In the genomic region with DNA sequence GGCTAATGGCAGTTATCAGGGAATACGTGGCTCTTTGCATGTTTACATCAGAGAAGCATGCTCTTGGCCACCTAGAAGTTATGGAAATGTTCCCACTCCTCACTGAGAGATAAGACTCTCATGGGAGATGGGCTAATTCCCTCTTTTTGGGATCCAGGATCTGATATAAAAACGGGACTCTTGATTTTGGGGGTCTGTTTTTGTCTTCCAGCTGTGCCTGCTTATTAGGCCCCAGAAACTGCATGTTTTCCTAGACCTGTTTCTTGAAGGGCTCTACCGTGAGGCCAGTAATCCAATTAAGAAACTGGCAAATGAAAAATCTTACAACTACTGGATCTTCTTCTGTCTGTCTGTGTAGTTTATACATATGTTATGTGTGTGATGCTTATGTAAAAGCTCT, we compare ENCODE assay signal across 15 cellular contexts.
"Had no signal": no experiment of that assay in that cellular context is flagged by ENCODE, and none has a peak within 500 bp of the region (broad histone marks: within the 10 kb centered on the region; RNA-seq: fewer than 3 reads in every experiment).

No MANE protein-coding gene starts in this region.

- H3K27me3 ChIP-seq: adrenal gland, esophagus muscularis mucosa, suprapubic skin had no signal

- H3K27ac Mint-ChIP-seq: brain; dendritic cell treated with granulocyte-macrophage colony-stimulating factor and Interleukin-4, amounts not matched to agents 40 ng/mL and 50 ng/mL, for 4 days; memory B cell; nephron; T-helper 1 cell treated with Interleukin-12 subunit alpha and Interleukin-12 subunit beta and Interleukin-4 antibody, amounts not matched to agents 30 μg/mL and 1 μg/mL, for 36 hours; type B pancreatic cell had no signal

- H3K27me3 Mint-ChIP-seq: brain; dendritic cell treated with granulocyte-macrophage colony-stimulating factor and Interleukin-4, amounts not matched to agents 40 ng/mL and 50 ng/mL, for 4 days; memory B cell; type B pancreatic cell had no signal

- H3K4me3 ChIP-seq: adrenal gland, esophagus muscularis mucosa, suprapubic skin had no signal

- H3K4me3 Mint-ChIP-seq: brain; dendritic cell treated with granulocyte-macrophage colony-stimulating factor and Interleukin-4, amounts not matched to agents 40 ng/mL and 50 ng/mL, for 4 days; memory B cell; nephron; T-helper 1 cell treated with Interleukin-12 subunit alpha and Interleukin-12 subunit beta and Interleukin-4 antibody, amounts not matched to agents 30 μg/mL and 1 μg/mL, for 36 hours; type B pancreatic cell had no signal

- H3K36me3 ChIP-seq: adrenal gland had no signal

- DNase-seq: activated CD4-positive, CD25-positive, alpha-beta regulatory T cell; activated naive CD4-positive, alpha-beta T cell treated with anti-CD3 and anti-CD28 coated beads, Interleukin-2, amount 50 U/mL, for 16 hours; adrenal gland; cerebellar nuclear complex; left cardiac atrium; stimulated activated CD4-positive, alpha-beta T cell treated with anti-CD3 and anti-CD28 coated beads, Interleukin-12 subunit alpha, Interleukin-12 subunit beta, amount 100 ng/mL, for 4 hours; stimulated activated naive CD4-positive, alpha-beta T cell had no signal

- H3K4me1 Mint-ChIP-seq: memory B cell had no signal
